Comparison of ENCODE assay signal across 8 cellular contexts in the genomic region with DNA sequence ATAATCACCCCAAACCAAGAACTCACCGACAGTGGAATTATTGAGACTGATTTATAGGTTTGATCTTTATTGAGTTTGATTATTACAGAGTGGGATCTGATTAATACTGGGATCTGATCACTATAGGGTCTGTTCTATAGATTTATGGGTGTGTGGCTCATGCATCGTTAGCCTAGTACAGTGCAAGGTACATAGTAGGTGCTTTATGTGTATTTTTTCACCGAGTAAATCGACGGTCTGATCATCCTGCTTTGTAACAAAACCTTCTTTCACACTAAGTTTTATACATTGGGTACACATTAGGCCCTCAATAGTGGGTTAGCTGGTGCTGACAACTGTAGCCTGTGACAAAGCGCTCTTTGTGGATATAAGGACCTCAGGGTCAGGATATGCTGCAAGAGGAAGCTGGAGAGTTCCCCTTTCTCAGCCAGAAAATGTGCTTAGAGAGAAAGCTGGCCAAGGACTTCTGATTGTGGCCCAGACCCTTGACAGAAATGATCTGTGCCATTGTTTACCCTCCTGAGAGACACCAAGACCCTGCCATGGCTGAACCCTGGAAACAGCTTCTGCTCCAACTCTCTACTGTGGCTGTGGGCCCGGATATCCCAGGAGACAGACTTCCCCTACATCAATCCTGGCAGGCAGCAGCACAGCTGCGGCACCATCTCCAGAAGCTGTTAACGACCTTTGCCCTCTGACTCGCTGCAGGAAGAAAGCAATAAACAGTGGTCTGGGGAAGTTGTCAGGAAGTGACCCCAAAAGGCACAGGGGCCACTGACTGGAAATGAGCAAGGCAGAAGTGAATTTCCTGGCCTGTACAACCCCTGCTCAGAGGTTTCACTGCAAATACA. TPM values are rescaled to one million over a fixed set of nuclear protein-coding genes. Genes with fewer than 3 reads are reported as not detected.
DNase-seq lines count a peak whose midpoint lies in the region; ATAC-seq and TF ChIP-seq lines count a peak whose summit lies in the region.

No MANE protein-coding gene starts in this region.

- H3K4me2 ChIP-seq in Loucy (ENCODE audit: low read depth, low read length, poor library complexity, severe bottlenecking) = peak overlapping the region; percentile 38
- no peak overlapping the region for H3K4me2 ChIP-seq in PC-9

- H3K4me1 ChIP-seq in Loucy (ENCODE audit: insufficient read depth, low read length, poor library complexity, severe bottlenecking) (peaks cover 16% of the 10 kb centered on the region), PC-9 (replicated peaks; ENCODE audit: insufficient read depth) (no peaks in the 10 kb centered on the region; the same call in 1 of the 2 replicates)

- in situ Hi-C loops in GM13977 (cut with MboI; ENCODE audit: low pct_unique_long_range_greater_than_20kb, low sequenced_read_pairs, unreplicated experiment) = no loop called here

- ATAC-seq in left lobe of liver (peak; percentile 58), GM18868 (IDR thresholded peaks at IDR 0.05; ENCODE audit: unreplicated experiment) (no peak)

- intact Hi-C loops in PC-9 (cut with micrococcal nuclease; ENCODE audit: unreplicated experiment) = no loop called here

- H4K20me1 ChIP-seq in Loucy (ENCODE audit: insufficient read depth, low read length, poor library complexity, severe bottlenecking) = no peaks in the 10 kb centered on the region
- H4K20me1 ChIP-seq in PC-9 (ENCODE audit: insufficient read depth) = no peaks in the 10 kb centered on the region

- H3K9ac ChIP-seq in Loucy (ENCODE audit: low read depth, low read length, poor library complexity, severe bottlenecking) = peak overlapping the region; percentile 13

- H2AFZ ChIP-seq in Loucy (ENCODE audit: low read length) (peak overlapping the region; percentile 50; the same call in 1 of the 2 replicates), PC-9 (no peak overlapping the region)

- CTCF ChIA-PET in PC-9 (lab: Charles Lee) = no interaction called here

- POLR2A ChIA-PET in PC-9 (lab: Charles Lee; ENCODE audit: unreplicated experiment) = no interaction called here

- H3K27me3 ChIP-seq in Loucy (ENCODE audit: insufficient read depth, low read length, poor library complexity, severe bottlenecking) (no peaks in the 10 kb centered on the region), PC-9 (ENCODE audit: insufficient read depth, low read depth) (no peaks in the 10 kb centered on the region)

- BruUV-seq in PC-9 (replicated peaks; lab: Mats Ljungman, UMichigan) = no TSS peak

- H3K9me3 ChIP-seq in Loucy (ENCODE audit: insufficient read depth, low read depth, low read length) (no peaks in the 10 kb centered on the region), PC-9 (ENCODE audit: insufficient read depth, low read depth) (no peaks in the 10 kb centered on the region)

- DNase-seq in cardiac fibroblast (ENCODE audit: low read depth in 2 of 2) (peak; percentile 46 to 81), left lobe of liver (ENCODE audit: low spot score) (no peak), superior temporal gyrus (ENCODE audit: extremely low spot score) (peak; percentile 78), PC-9 (no peak), GM13977 (ENCODE audit: low spot score) (no peak), NCI-H1436 treated with DMSO at 0.1 percent for 48 hours (lab: John Stamatoyannopoulos, UW) (no peak)

- H3K9me2 ChIP-seq in Loucy (replicated peaks; ENCODE audit: low read depth, low read length) (no peaks in the 10 kb centered on the region), PC-9 (ENCODE audit: insufficient read depth) (no peaks in the 10 kb centered on the region)

- no peaks in the 10 kb centered on the region for H3K36me3 ChIP-seq in Loucy (ENCODE audit: insufficient read depth, low read length)
- no peaks in the 10 kb centered on the region for H3K36me3 ChIP-seq in PC-9 (ENCODE audit: low read depth)

- H3K4me3 ChIP-seq in Loucy (ENCODE audit: low read length, poor library complexity, severe bottlenecking) (no peak overlapping the region), cardiac fibroblast (replicated peaks in 1 of 2; ENCODE audit: low read depth in 2 of 2, low read length in 2 of 2) (no peak overlapping the region), PC-9 (no peak overlapping the region)

- H3K79me2 ChIP-seq in Loucy (ENCODE audit: insufficient read depth, low read length) (no peaks in the 10 kb centered on the region), PC-9 (ENCODE audit: low read depth) (no peaks in the 10 kb centered on the region)

- H3K27ac ChIP-seq in PC-9 = no peak overlapping the region

- TF ChIP-seq CTCF in Loucy (conservative IDR thresholded peaks at IDR 0.05; ENCODE audit: low read length) (no peak), cardiac fibroblast (IDR thresholded peaks at IDR 0.05; ENCODE audit: low read depth, low read length) (no peak), PC-9 (conservative IDR thresholded peaks at IDR 0.05) (no peak), GM13977 (IDR thresholded peaks at IDR 0.05; ENCODE audit: extremely low read depth, insufficient read depth, missing control alignments) (no peak)

- H3F3A ChIP-seq in Loucy (ENCODE audit: low read depth) (no peaks in the 10 kb centered on the region), PC-9 (ENCODE audit: insufficient read depth, low read depth) (no peaks in the 10 kb centered on the region)

RNA-seq across cellular contexts. Expression of gene TPP1, which starts 16.1 kb away (rescaled TPM):
- total RNA-seq in left lobe of liver = 62.4 TPM
- total RNA-seq in PC-9 (2021) = 31.4 and 46.7 TPM in 2 replicates

RNA-seq across cellular contexts. Expression of gene DCHS1, which starts 20.3 kb away (rescaled TPM):
- total RNA-seq in left lobe of liver (2.5 TPM), PC-9 (2021) (0.20 and 0.22 TPM in 2 replicates)

RNA-seq across cellular contexts. Expression of gene TAF10, which starts 23.3 kb away (rescaled TPM):
- 52.5 TPM for total RNA-seq in left lobe of liver
- 51.5 and 61.2 TPM in 2 replicates for total RNA-seq in PC-9 (2021)

RNA-seq across cellular contexts. Expression of gene ILK, which starts 31.7 kb away (rescaled TPM):
- total RNA-seq in left lobe of liver (41.1 TPM), PC-9 (2021) (65.3 and 69.7 TPM in 2 replicates)

RNA-seq across cellular contexts. Expression of gene RRP8, which starts 31.9 kb away (rescaled TPM):
- total RNA-seq in left lobe of liver (14.4 TPM), PC-9 (2021) (10.0 and 10.1 TPM in 2 replicates)

Comparison
In these comparisons a context has a peak if more than half of its experiments do, and no peak if none do; other contexts are left out.
1. DNase-seq: peak in cardiac fibroblast (2 of 2) and superior temporal gyrus (single experiment); none in left lobe of liver (single experiment), PC-9 (0 of 2), GM13977 (single experiment) and NCI-H1436 treated with DMSO at 0.1 percent for 48 hours (single experiment).